Comparison of ENCODE assay signal across 8 cellular contexts in the genomic region with DNA sequence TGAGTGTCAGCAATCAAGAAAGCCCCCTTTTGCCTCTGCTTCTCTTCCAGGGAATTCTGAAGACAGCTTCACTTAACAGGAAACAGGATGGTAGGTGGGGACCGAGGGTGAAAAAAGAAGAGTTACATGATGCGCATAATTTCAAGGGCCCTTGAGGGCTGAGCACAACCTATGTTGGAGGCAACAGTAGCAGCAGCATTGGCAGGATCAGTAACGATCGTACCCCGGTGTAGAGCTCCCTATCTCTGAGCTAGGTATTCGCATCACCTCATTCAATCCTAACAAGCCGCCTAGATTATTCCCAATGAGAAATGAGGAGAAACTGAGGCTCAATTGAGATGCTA. TPM values are rescaled to one million over a fixed set of nuclear protein-coding genes. Genes with fewer than 3 reads are reported as not detected.
DNase-seq lines count a peak whose midpoint lies in the region; TF ChIP-seq lines count a peak whose summit lies in the region.

No MANE protein-coding gene starts in this region.

- H3K4me3 ChIP-seq in HUES48 (ENCODE audit: low read depth, low read length) (peak overlapping the region; percentile 98), ascending aorta (peak overlapping the region; percentile 83 to 99)

- H3K36me3 ChIP-seq in HUES48 (ENCODE audit: control insufficient read depth, insufficient read depth, low read length) (peaks cover 14% of the 10 kb centered on the region), ascending aorta (peaks cover 0 to 4% of the 10 kb centered on the region in 2 donors)

- TF ChIP-seq CTCF in ascending aorta (IDR thresholded peaks at IDR 0.05): no peak

- H3K4me1 ChIP-seq in HUES48 (ENCODE audit: control insufficient read depth, insufficient read depth, low read length): peaks cover 4% of the 10 kb centered on the region; the same call in 1 of the 2 replicates
- H3K4me1 ChIP-seq in ascending aorta: peaks cover 0 to 16% of the 10 kb centered on the region in 2 donors

- peak overlapping the region; percentile 91 for H3K27ac ChIP-seq in HUES48 (ENCODE audit: low read depth, low read length)
- H3K27ac ChIP-seq in ascending aorta: peak overlapping the region; percentile 90 to 93

- DNase-seq in ELR (ENCODE audit: low read depth): peak; percentile 29
- DNase-seq in ascending aorta (ENCODE audit: low spot score in 2 of 2): no peak
- peak; percentile 28 for DNase-seq in iPS-NIHi7 (ENCODE audit: extremely low spot score)
- DNase-seq in stimulated activated CD8-positive, alpha-beta memory T cell treated with anti-CD3 and anti-CD28 coated beads, Interleukin-4, amount 100 ng/mL, for 48 hours: peak; percentile 34
- no peak for DNase-seq in SHP77 (lab: John Stamatoyannopoulos, UW)
- no peak for DNase-seq in dermis blood vessel endothelial cell
- no peak for DNase-seq in activated gamma-delta T cell treated with Interleukin-2 at 50 U/mL for 16 hours

- H3K9me3 ChIP-seq in HUES48 (ENCODE audit: control insufficient read depth, insufficient read depth, low read length): no peaks in the 10 kb centered on the region
- H3K9me3 ChIP-seq in ascending aorta: no peaks in the 10 kb centered on the region

- H3K27me3 ChIP-seq in HUES48 (ENCODE audit: control insufficient read depth, insufficient read depth, low read length) (no peaks in the 10 kb centered on the region), ascending aorta (no peaks in the 10 kb centered on the region)

- peak overlapping the region; percentile 92 for H3K9ac ChIP-seq in HUES48 (ENCODE audit: low read depth, low read length)

- intact Hi-C loops in ascending aorta (cut with DNase I): loop anchor here (1.0 to 2.0 kb wide), 2 partner anchors 37 to 133 kb away; a partner anchor contains a TSS

RNA-seq across cellular contexts. Expression of a gene that starts 0.4 kb away (rescaled TPM):
- 18.3 TPM for total RNA-seq in ascending aorta
- total RNA-seq in dermis blood vessel endothelial cell: 18.9 and 19.7 TPM in 2 replicates

RNA-seq across cellular contexts. Expression of a gene that starts 38.3 kb away (rescaled TPM):
- 10.0 TPM for total RNA-seq in ascending aorta
- total RNA-seq in dermis blood vessel endothelial cell: 16.7 and 23.0 TPM in 2 replicates

Comparison
In these comparisons a context has a peak if more than half of its experiments do, and no peak if none do; other contexts are left out.
1. DNase-seq: peak in ELR (single experiment), iPS-NIHi7 (single experiment) and stimulated activated CD8-positive, alpha-beta memory T cell treated with anti-CD3 and anti-CD28 coated beads, Interleukin-4, amount 100 ng/mL, for 48 hours (single experiment); none in ascending aorta (0 of 2), SHP77 (0 of 2), dermis blood vessel endothelial cell (single experiment) and activated gamma-delta T cell treated with Interleukin-2 at 50 U/mL for 16 hours (single experiment).